10 cellular contexts compared by ENCODE assay signal in the genomic region with DNA sequence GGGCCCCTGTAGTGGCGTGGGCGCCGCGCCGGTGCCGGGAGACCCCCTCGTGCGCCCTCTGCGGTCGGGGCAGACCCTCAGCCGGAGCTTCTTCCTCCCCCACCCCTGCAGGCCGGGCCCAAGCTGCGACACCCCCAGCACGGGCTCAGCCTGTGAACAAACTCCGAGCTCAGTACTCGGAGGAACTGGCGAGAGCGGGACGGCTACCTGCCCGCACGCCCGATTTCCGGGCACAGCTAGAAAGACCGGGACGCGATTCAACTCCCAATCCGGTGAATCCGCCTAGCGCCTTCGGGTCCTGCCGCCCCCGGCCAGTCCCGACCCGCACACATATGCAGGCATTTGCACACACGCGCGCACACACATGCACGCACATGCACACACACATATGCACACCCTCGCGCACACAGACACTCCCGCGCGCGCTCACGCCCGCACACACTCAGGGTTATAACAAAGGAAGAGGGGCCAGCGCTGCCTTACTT. TPM values are rescaled to one million over a fixed set of nuclear protein-coding genes. Genes with fewer than 3 reads are reported as not detected.
DNase-seq lines count a peak whose midpoint lies in the region; ATAC-seq and TF ChIP-seq lines count a peak whose summit lies in the region.
"Had no signal": no experiment of that assay in that cellular context is flagged by ENCODE, and none has a peak within 500 bp of the region (broad histone marks: within the 10 kb centered on the region; RNA-seq: fewer than 3 reads in every experiment).

No MANE protein-coding gene starts in this region.

- peaks cover 21% of the 10 kb centered on the region for H3K4me1 Mint-ChIP-seq in Calu3 (ENCODE audit: low read depth, unreplicated experiment)
- H3K4me1 Mint-ChIP-seq in central memory CD8-positive, alpha-beta T cell = peaks cover 16% of the 10 kb centered on the region
- peaks cover 42% of the 10 kb centered on the region for H3K4me1 Mint-ChIP-seq in nephron

- CTCF ChIA-PET in Calu3 (lab: Charles Lee) = interaction anchor here (1.0 to 2.2 kb wide), 6 partner anchors 13 to 28 kb away, joined by 3 to 12 read pairs (median 7); no protein-coding TSS in a partner anchor

- peak overlapping the region; percentile 7 for H3K4me3 Mint-ChIP-seq in Calu3 (ENCODE audit: low read depth, unreplicated experiment)
- peak overlapping the region; percentile 74 for H3K4me3 Mint-ChIP-seq in central memory CD8-positive, alpha-beta T cell
- peak overlapping the region; percentile 79 to 86 (median 84) for H3K4me3 Mint-ChIP-seq in nephron

- DNase-seq in Calu3 (peak; percentile 49), RPMI8226 (no peak), HUDEP-2 (lab: John Stamatoyannopoulos, UW; ENCODE audit: unreplicated experiment in 76 of 76) (no peak)
- no peak for DNase-seq in central memory CD8-positive, alpha-beta T cell (ENCODE audit: low spot score in 2 of 2)
- DNase-seq: transverse colon had no signal

- H3K27me3 Mint-ChIP-seq in Calu3 (ENCODE audit: unreplicated experiment) (peaks cover 81% of the 10 kb centered on the region), nephron (ENCODE audit: low read depth) (peaks cover 88% of the 10 kb centered on the region)
- peaks cover 82% of the 10 kb centered on the region for H3K27me3 Mint-ChIP-seq in central memory CD8-positive, alpha-beta T cell

- intact Hi-C loops in Calu3 (cut with micrococcal nuclease; ENCODE audit: unreplicated experiment) = no loop called here

- H3K27me3 ChIP-seq in HUES48 (ENCODE audit: control insufficient read depth, insufficient read depth, low read length) = peaks cover 26% of the 10 kb centered on the region

- no peaks in the 10 kb centered on the region for H3K9me3 ChIP-seq in HUES48 (ENCODE audit: control insufficient read depth, insufficient read depth, low read length)
- H3K9me3 ChIP-seq: prostate gland, transverse colon had no signal

- BruUV-seq in Calu3 (replicated peaks; lab: Mats Ljungman, UMichigan) = no TSS peak

- H3K9ac ChIP-seq in HUES48 (ENCODE audit: low read depth, low read length) = peak overlapping the region; percentile 62; the same call in 1 of the 2 replicates

- H3K36me3 ChIP-seq in HUES48 (ENCODE audit: control insufficient read depth, insufficient read depth, low read length) = no peaks in the 10 kb centered on the region
- H3K36me3 ChIP-seq: prostate gland, transverse colon had no signal

- TF ChIP-seq CTCF in Calu3 (IDR thresholded peaks at IDR 0.05; ENCODE audit: unreplicated experiment) (no peak), nephron (IDR thresholded peaks at IDR 0.05; ENCODE audit: unreplicated experiment in 3 of 3) (no peak)

- peak overlapping the region; percentile 84 for H3K4me3 ChIP-seq in HUES48 (ENCODE audit: low read depth, low read length)

- no peaks in the 10 kb centered on the region for H3K9me3 Mint-ChIP-seq in Calu3 (ENCODE audit: low read depth, unreplicated experiment)
- no peaks in the 10 kb centered on the region for H3K9me3 Mint-ChIP-seq in central memory CD8-positive, alpha-beta T cell
- H3K9me3 Mint-ChIP-seq in nephron = peaks cover 3% of the 10 kb centered on the region

- peaks cover 42% of the 10 kb centered on the region for H3K4me1 ChIP-seq in HUES48 (ENCODE audit: control insufficient read depth, insufficient read depth, low read length)

- H3K36me3 Mint-ChIP-seq in Calu3 (ENCODE audit: insufficient read depth, unreplicated experiment) (peaks cover 15% of the 10 kb centered on the region), nephron (ENCODE audit: low read depth) (no peaks in the 10 kb centered on the region)
- H3K36me3 Mint-ChIP-seq in central memory CD8-positive, alpha-beta T cell (ENCODE audit: insufficient read depth) = peaks cover 4% of the 10 kb centered on the region

- no peak for ATAC-seq in central memory CD8-positive, alpha-beta T cell (replicated peaks; ENCODE audit: extremely low read depth, poor library complexity, severe bottlenecking)
- ATAC-seq in GM21360 (IDR thresholded peaks at IDR 0.05; ENCODE audit: unreplicated experiment) = no peak
- no peak for ATAC-seq in GM19035 (IDR thresholded peaks at IDR 0.05; ENCODE audit: unreplicated experiment)

- no peak overlapping the region for H3K27ac Mint-ChIP-seq in Calu3 (ENCODE audit: unreplicated experiment)
- no peak overlapping the region for H3K27ac Mint-ChIP-seq in central memory CD8-positive, alpha-beta T cell (ENCODE audit: low read depth)
- peak overlapping the region in 1 of 3 experiments; percentile 48 for H3K27ac Mint-ChIP-seq in nephron

- H3K27ac ChIP-seq in HUES48 (ENCODE audit: low read depth, low read length) = peak overlapping the region; percentile 87
- H3K27ac ChIP-seq: prostate gland, transverse colon had no signal

RNA-seq across cellular contexts. Expression of a gene that starts 0.6 kb away (rescaled TPM):
- total RNA-seq in Calu3 (2022) = 14.2 TPM in 2 replicates

RNA-seq across cellular contexts. Expression of a gene that starts 34.6 kb away (rescaled TPM):
- total RNA-seq in Calu3 (2022) = 15.3 and 17.2 TPM in 2 replicates
- total RNA-seq: transverse colon had no signal

RNA-seq across cellular contexts. Expression of a gene that starts 48.0 kb away (rescaled TPM):
- total RNA-seq in Calu3 (2022) = 42.1 and 44.0 TPM in 2 replicates

Comparison
In these comparisons a context has a peak if more than half of its experiments do, and no peak if none do; other contexts are left out.
1. H3K4me3 Mint-ChIP-seq: peak in every context shown above with its lines; median percentile 84 in nephron; 74 in central memory CD8-positive, alpha-beta T cell; 7 in Calu3.